ENCODE assay signal across 10 cellular contexts in the genomic region with DNA sequence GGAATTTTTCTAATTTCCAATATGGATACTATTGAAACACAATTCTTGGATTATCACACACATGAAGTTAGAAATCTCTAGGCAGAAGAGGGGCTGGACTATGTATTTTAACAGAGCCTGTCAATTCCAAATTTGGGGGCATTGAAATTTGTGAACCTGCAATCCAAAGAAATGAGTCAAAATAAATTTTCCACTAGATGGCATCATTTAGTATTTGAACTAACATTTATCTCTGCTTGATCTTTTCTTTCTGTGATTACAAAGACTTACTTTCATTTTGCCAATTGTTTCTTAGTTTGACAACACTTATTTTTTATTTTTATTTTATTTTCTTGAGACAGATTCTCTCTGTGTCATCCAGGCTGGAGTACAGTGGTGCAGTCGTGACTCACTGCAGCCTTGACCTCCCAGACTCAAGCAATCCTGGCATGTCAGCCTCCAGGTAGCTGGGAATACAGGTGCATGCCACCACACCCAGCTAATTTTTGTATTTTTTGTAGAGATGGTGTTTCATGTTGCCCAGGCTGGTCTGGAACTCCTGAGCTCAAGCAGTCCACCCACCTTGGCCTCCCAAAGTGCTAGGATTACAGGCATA. TPM values are rescaled to one million over a fixed set of nuclear protein-coding genes. Genes with fewer than 3 reads are reported as not detected.
A peak's percentile ranks its signal among the peaks of the same experiment; 100 is the strongest.
DNase-seq lines count a peak whose midpoint lies in the region; ATAC-seq, FAIRE-seq and TF ChIP-seq lines count a peak whose summit lies in the region.
"Had no signal": no experiment of that assay in that cellular context is flagged by ENCODE, and none has a peak within 500 bp of the region (broad histone marks: within the 10 kb centered on the region; RNA-seq: fewer than 3 reads in every experiment).

No MANE protein-coding gene starts in this region.

- H2BK5ac ChIP-seq in mesenchymal stem cell (ENCODE audit: low read depth, low read length, poor library complexity, severe bottlenecking), result no peak overlapping the region

- H3K14ac ChIP-seq in mesenchymal stem cell (ENCODE audit: low read length in 2 of 2), result no peak overlapping the region

- H3K4me3 ChIP-seq in Karpas-422 (ENCODE audit: low read length), result no peak overlapping the region
- H3K4me3 ChIP-seq in astrocyte (ENCODE audit: insufficient read depth, low read depth, low read length), result no peak overlapping the region
- H3K4me3 ChIP-seq in mesenchymal stem cell (ENCODE audit: insufficient read depth in 1 of 2, low read depth in 1 of 2, low read length in 2 of 2), result no peak overlapping the region

- H3K36me3 Mint-ChIP-seq in astrocyte (ENCODE audit: low read depth, unreplicated experiment), result no peaks in the 10 kb centered on the region

- no peak overlapping the region for H4K91ac ChIP-seq in mesenchymal stem cell (ENCODE audit: low read length)

- H4K20me1 ChIP-seq in Karpas-422 (ENCODE audit: insufficient read depth, low read depth, low read length), result 0 out of 2 replicates have a peak, but pooled peaks cover 9% of the 10 kb centered on the region
- peaks cover 15% of the 10 kb centered on the region for H4K20me1 ChIP-seq in astrocyte (ENCODE audit: insufficient read depth, low read length)

- H3K9me3 ChIP-seq in Karpas-422 (ENCODE audit: low read length) (no peaks in the 10 kb centered on the region), astrocyte (ENCODE audit: insufficient read depth, low read depth, low read length) (no peaks in the 10 kb centered on the region), mesenchymal stem cell (ENCODE audit: control insufficient read depth, low read length) (no peaks in the 10 kb centered on the region)

- H2AFZ ChIP-seq in Karpas-422 (ENCODE audit: low read length) (no peak overlapping the region), astrocyte (ENCODE audit: low read depth, low read length) (no peak overlapping the region), mesenchymal stem cell (ENCODE audit: low read depth, low read length) (no peak overlapping the region)

- no peaks in the 10 kb centered on the region for H3K27me3 Mint-ChIP-seq in astrocyte (ENCODE audit: low read depth, unreplicated experiment)
- H3K27me3 Mint-ChIP-seq: memory B cell had no signal

- H2BK120ac ChIP-seq in mesenchymal stem cell (ENCODE audit: low read depth, low read length), result no peak overlapping the region

- H3K4me1 Mint-ChIP-seq in astrocyte (ENCODE audit: low read depth, unreplicated experiment), result peaks cover 11% of the 10 kb centered on the region

- no peak overlapping the region for H2BK15ac ChIP-seq in mesenchymal stem cell (ENCODE audit: low read depth, poor library complexity, severe bottlenecking)

- H3K27ac ChIP-seq in Karpas-422 (ENCODE audit: low read length) (no peak overlapping the region), astrocyte (ENCODE audit: low read depth, low read length) (no peak overlapping the region), mesenchymal stem cell (ENCODE audit: low read length, poor library complexity, severe bottlenecking) (no peak overlapping the region)

- H3K9ac ChIP-seq in Karpas-422 (ENCODE audit: low read length) (no peak overlapping the region), astrocyte (ENCODE audit: low read length) (no peak overlapping the region), mesenchymal stem cell (ENCODE audit: low read length) (peak overlapping the region; percentile 96)

- H2AK5ac ChIP-seq in mesenchymal stem cell (ENCODE audit: low read length, severe bottlenecking), result no peak overlapping the region

- H3K36me3 ChIP-seq in Karpas-422 (ENCODE audit: insufficient read depth, low read length) (no peaks in the 10 kb centered on the region), astrocyte (ENCODE audit: insufficient read depth, low read length) (peaks cover 6% of the 10 kb centered on the region), mesenchymal stem cell (ENCODE audit: control insufficient read depth in 1 of 2, insufficient read depth in 2 of 2, low read depth in 1 of 2, low read length in 2 of 2) (peaks cover 0 to 5% of the 10 kb centered on the region in 2 experiments)

- 46% methylated on average over 1 of the region's 1 CpG for WGBS in mesenchymal stem cell

- DNase-seq in EL (peak; percentile 31), Karpas-422 (peak; percentile 54), astrocyte (ENCODE audit: low read depth) (no peak), mesenchymal stem cell (no peak), NCI-H226 (no peak), ecto neural progenitor cell (ENCODE audit: low spot score) (no peak)
- DNase-seq in effector CD8-positive, alpha-beta T cell (lab: John Stamatoyannopoulos, UW), result no peak
- DNase-seq: activated CD8-positive, alpha-beta memory T cell treated with anti-CD3 and anti-CD28 coated beads for 24 hours had no signal

- H3K27ac Mint-ChIP-seq in astrocyte (ENCODE audit: unreplicated experiment), result no peak overlapping the region
- H3K27ac Mint-ChIP-seq: memory B cell had no signal

- no peak overlapping the region for H3K23ac ChIP-seq in mesenchymal stem cell (ENCODE audit: low read length in 2 of 2)

- no peaks in the 10 kb centered on the region for H3K79me2 ChIP-seq in Karpas-422 (ENCODE audit: low read length)
- peaks cover 36% of the 10 kb centered on the region for H3K79me2 ChIP-seq in astrocyte (ENCODE audit: insufficient read depth, low read length)

- H3K9me2 ChIP-seq in Karpas-422 (replicated peaks; ENCODE audit: insufficient read depth, low read length), result no peaks in the 10 kb centered on the region

- H3K27me3 ChIP-seq in Karpas-422 (ENCODE audit: low read length) (no peaks in the 10 kb centered on the region), astrocyte (ENCODE audit: insufficient read depth, low read length) (no peaks in the 10 kb centered on the region), mesenchymal stem cell (ENCODE audit: control insufficient read depth in 1 of 2, insufficient read depth in 1 of 2, low read length in 2 of 2) (no peaks in the 10 kb centered on the region)

- no peak overlapping the region for H4K8ac ChIP-seq in mesenchymal stem cell (ENCODE audit: low read length)

- no peak for FAIRE-seq in astrocyte (lab: Jason Lieb, UNC)

- peak; percentile 5 for TF ChIP-seq CTCF in astrocyte (IDR thresholded peaks at IDR 0.05; ENCODE audit: insufficient read depth, low read depth, low read length)

- H3K4me1 ChIP-seq in Karpas-422 (ENCODE audit: low read length) (peaks cover 12% of the 10 kb centered on the region), astrocyte (ENCODE audit: insufficient read depth, low read length) (peaks cover 8% of the 10 kb centered on the region), mesenchymal stem cell (ENCODE audit: control insufficient read depth, insufficient read depth, low read depth, low read length) (peaks cover 2% of the 10 kb centered on the region)

- no peak overlapping the region for H2BK12ac ChIP-seq in mesenchymal stem cell (ENCODE audit: low read length in 2 of 2)

- H3K4me2 ChIP-seq in Karpas-422 (ENCODE audit: low read depth, low read length, poor library complexity, severe bottlenecking) (no peak overlapping the region), astrocyte (ENCODE audit: low read length) (no peak overlapping the region), mesenchymal stem cell (ENCODE audit: low read length, poor library complexity, severe bottlenecking) (no peak overlapping the region)

- no peak overlapping the region for H3K4ac ChIP-seq in mesenchymal stem cell (ENCODE audit: low read depth in 1 of 2, low read length in 2 of 2)

- no peak for ATAC-seq in HG03108 (IDR thresholded peaks at IDR 0.05; ENCODE audit: unreplicated experiment)

- no peak overlapping the region for H3K4me3 Mint-ChIP-seq in astrocyte (ENCODE audit: unreplicated experiment)
- H3K4me3 Mint-ChIP-seq: memory B cell had no signal

- no peak overlapping the region for H3K18ac ChIP-seq in mesenchymal stem cell (ENCODE audit: low read depth in 1 of 2, low read length in 2 of 2)

- no peaks in the 10 kb centered on the region for H3K9me3 Mint-ChIP-seq in astrocyte (ENCODE audit: unreplicated experiment)
- H3K9me3 Mint-ChIP-seq: memory B cell had no signal

- peaks cover 11% of the 10 kb centered on the region for H3K79me1 ChIP-seq in mesenchymal stem cell (replicated peaks; ENCODE audit: low read length, poor library complexity, severe bottlenecking)

RNA-seq across cellular contexts. Expression of a gene that starts 2.7 kb away (rescaled TPM):
- total RNA-seq in Karpas-422 (2014; rRNA removed; shearing (Covaris generic); ENCODE audit: low replicate concordance), result 42.7 and 77.2 TPM in 2 replicates
- total RNA-seq in astrocyte, result 49.0 and 51.6 TPM in 2 replicates
- polyA plus RNA-seq in mesenchymal stem cell (2013, experiment 1 of 2), result 71.7 TPM
- polyA plus RNA-seq in mesenchymal stem cell (2013, experiment 2 of 2), result 76.6 TPM

Comparison
In these comparisons a context has a peak if more than half of its experiments do, and no peak if none do; other contexts are left out.
1. DNase-seq: peak in EL (single experiment) and Karpas-422 (single experiment); none in astrocyte (single experiment), mesenchymal stem cell (single experiment), effector CD8-positive, alpha-beta T cell (single experiment), NCI-H226 (single experiment) and ecto neural progenitor cell (single experiment).